In the genomic region with DNA sequence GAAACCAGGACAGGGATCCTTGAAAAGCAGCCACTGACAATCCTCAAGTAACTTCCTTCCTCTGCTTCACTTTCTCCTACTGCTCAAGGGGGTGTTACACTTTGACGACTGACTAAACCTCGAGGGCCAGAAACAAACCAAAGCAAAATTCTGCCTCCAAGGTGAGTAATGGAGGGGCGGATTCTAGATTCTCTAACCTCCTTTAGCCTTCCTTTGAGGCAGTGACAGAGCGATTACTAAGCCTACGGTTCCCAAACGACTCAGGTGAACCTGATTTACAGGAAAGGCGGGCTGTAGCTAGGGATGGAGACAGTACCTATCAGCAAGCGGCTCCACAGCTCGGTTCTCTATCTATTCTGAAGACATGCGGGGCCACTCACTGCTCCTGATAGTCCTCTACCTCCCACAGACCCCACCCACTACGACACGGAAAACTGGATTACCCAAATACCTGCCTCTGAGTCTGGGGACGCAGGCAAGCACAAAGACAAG, we compare ENCODE assay signal across 3 cellular contexts.
TF ChIP-seq lines count a peak whose summit lies in the region.

No MANE protein-coding gene starts in this region.

TF ChIP-seq in SK-N-SH, 30 proteins besides CTCF, POLR2A, EP300 and RAD21:
- TF ChIP-seq, protein P1, sequence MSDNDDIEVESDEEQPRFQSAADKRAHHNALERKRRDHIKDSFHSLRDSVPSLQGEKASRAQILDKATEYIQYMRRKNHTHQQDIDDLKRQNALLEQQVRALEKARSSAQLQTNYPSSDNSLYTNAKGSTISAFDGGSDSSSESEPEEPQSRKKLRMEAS (IDR thresholded peaks at IDR 0.05; ENCODE audit: low read depth): no peak
- no peak for TF ChIP-seq MEF2A (IDR thresholded peaks at IDR 0.05; ENCODE audit: borderline replicate concordance, low read depth)
- no peak for TF ChIP-seq FOSL2 (IDR thresholded peaks at IDR 0.05; ENCODE audit: borderline replicate concordance, low read depth)
- no peak for TF ChIP-seq TEAD4 (IDR thresholded peaks at IDR 0.05; ENCODE audit: borderline replicate concordance, insufficient read depth)
- TF ChIP-seq RCOR1 (IDR thresholded peaks at IDR 0.05; ENCODE audit: low read length): no peak
- TF ChIP-seq ELF1 (IDR thresholded peaks at IDR 0.05): no peak
- TF ChIP-seq MXI1 (IDR thresholded peaks at IDR 0.05; ENCODE audit: low read depth, low read length): no peak
- TF ChIP-seq YY1 (IDR thresholded peaks at IDR 0.05; ENCODE audit: low read depth): no peak
- TF ChIP-seq RFX5 (IDR thresholded peaks at IDR 0.05; ENCODE audit: low read length): no peak
- TF ChIP-seq JUND (IDR thresholded peaks at IDR 0.05): no peak
- no peak for TF ChIP-seq SIN3A (IDR thresholded peaks at IDR 0.05; ENCODE audit: borderline replicate concordance, low read depth, low read length)
- no peak for TF ChIP-seq NRF1 (IDR thresholded peaks at IDR 0.05; ENCODE audit: low read depth, low read length)
- TF ChIP-seq CHD2 (IDR thresholded peaks at IDR 0.05; ENCODE audit: low read length, partially characterized antibody): no peak
- no peak for TF ChIP-seq TAF1 (IDR thresholded peaks at IDR 0.05; ENCODE audit: borderline replicate concordance, low read depth, low read length)
- TF ChIP-seq, protein P2, sequence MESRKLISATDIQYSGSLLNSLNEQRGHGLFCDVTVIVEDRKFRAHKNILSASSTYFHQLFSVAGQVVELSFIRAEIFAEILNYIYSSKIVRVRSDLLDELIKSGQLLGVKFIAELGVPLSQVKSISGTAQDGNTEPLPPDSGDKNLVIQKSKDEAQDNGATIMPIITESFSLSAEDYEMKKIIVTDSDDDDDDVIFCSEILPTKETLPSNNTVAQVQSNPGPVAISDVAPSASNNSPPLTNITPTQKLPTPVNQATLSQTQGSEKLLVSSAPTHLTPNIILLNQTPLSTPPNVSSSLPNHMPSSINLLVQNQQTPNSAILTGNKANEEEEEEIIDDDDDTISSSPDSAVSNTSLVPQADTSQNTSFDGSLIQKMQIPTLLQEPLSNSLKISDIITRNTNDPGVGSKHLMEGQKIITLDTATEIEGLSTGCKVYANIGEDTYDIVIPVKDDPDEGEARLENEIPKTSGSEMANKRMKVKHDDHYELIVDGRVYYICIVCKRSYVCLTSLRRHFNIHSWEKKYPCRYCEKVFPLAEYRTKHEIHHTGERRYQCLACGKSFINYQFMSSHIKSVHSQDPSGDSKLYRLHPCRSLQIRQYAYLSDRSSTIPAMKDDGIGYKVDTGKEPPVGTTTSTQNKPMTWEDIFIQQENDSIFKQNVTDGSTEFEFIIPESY (IDR thresholded peaks at IDR 0.05; ENCODE audit: borderline replicate concordance, low read depth): no peak
- TF ChIP-seq EZH2phosphoT487 (IDR thresholded peaks at IDR 0.05; ENCODE audit: borderline replicate concordance, low read depth): no peak

TF ChIP-seq in endothelial cell of umbilical vein, 7 proteins besides CTCF, POLR2A, EP300 and RAD21:
- TF ChIP-seq FOS (IDR thresholded peaks at IDR 0.05; ENCODE audit: borderline replicate concordance, insufficient read depth, low read length): no peak
- TF ChIP-seq EZH2 (IDR thresholded peaks at IDR 0.05; ENCODE audit: borderline replicate concordance, low read depth, low read length, severe bottlenecking): no peak
- TF ChIP-seq POLR2AphosphoS5 (IDR thresholded peaks at IDR 0.05; ENCODE audit: insufficient read depth, low read depth, low read length): no peak
- TF ChIP-seq JUN (IDR thresholded peaks at IDR 0.05; ENCODE audit: borderline replicate concordance, insufficient read depth, insufficient read length, low read depth): no peak
- TF ChIP-seq MYC (IDR thresholded peaks at IDR 0.05; ENCODE audit: low read depth, low read length): no peak
- TF ChIP-seq, protein P1 (IDR thresholded peaks at IDR 0.05; ENCODE audit: insufficient read depth, insufficient read length): no peak
- TF ChIP-seq GATA2 (IDR thresholded peaks at IDR 0.05; ENCODE audit: insufficient read depth, insufficient read length, low read depth, low read length): no peak

TF ChIP-seq in neural cell, 6 proteins besides CTCF, POLR2A, EP300 and RAD21:
- TF ChIP-seq POLR2AphosphoS5 (IDR thresholded peaks at IDR 0.05): no peak
- no peak for TF ChIP-seq TAF1 (IDR thresholded peaks at IDR 0.05; ENCODE audit: low read depth)
- no peak for TF ChIP-seq EZH2 (IDR thresholded peaks at IDR 0.05; ENCODE audit: borderline replicate concordance, insufficient read depth, low read length, poor library complexity, severe bottlenecking)
- TF ChIP-seq, protein P3, sequence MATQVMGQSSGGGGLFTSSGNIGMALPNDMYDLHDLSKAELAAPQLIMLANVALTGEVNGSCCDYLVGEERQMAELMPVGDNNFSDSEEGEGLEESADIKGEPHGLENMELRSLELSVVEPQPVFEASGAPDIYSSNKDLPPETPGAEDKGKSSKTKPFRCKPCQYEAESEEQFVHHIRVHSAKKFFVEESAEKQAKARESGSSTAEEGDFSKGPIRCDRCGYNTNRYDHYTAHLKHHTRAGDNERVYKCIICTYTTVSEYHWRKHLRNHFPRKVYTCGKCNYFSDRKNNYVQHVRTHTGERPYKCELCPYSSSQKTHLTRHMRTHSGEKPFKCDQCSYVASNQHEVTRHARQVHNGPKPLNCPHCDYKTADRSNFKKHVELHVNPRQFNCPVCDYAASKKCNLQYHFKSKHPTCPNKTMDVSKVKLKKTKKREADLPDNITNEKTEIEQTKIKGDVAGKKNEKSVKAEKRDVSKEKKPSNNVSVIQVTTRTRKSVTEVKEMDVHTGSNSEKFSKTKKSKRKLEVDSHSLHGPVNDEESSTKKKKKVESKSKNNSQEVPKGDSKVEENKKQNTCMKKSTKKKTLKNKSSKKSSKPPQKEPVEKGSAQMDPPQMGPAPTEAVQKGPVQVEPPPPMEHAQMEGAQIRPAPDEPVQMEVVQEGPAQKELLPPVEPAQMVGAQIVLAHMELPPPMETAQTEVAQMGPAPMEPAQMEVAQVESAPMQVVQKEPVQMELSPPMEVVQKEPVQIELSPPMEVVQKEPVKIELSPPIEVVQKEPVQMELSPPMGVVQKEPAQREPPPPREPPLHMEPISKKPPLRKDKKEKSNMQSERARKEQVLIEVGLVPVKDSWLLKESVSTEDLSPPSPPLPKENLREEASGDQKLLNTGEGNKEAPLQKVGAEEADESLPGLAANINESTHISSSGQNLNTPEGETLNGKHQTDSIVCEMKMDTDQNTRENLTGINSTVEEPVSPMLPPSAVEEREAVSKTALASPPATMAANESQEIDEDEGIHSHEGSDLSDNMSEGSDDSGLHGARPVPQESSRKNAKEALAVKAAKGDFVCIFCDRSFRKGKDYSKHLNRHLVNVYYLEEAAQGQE (IDR thresholded peaks at IDR 0.05; ENCODE audit: borderline replicate concordance): no peak
- TF ChIP-seq SMC3 (conservative IDR thresholded peaks at IDR 0.05; ENCODE audit: poor library complexity): no peak
- no peak for TF ChIP-seq MXI1 (conservative IDR thresholded peaks at IDR 0.05; ENCODE audit: poor library complexity, severe bottlenecking)
